21 cellular contexts compared by ENCODE assay signal in genomic region chr3:51434110-51434509, GRCh38. TPM values are rescaled to one million over a fixed set of nuclear protein-coding genes. Genes with fewer than 3 reads are reported as not detected.
DNase-seq lines count a peak whose midpoint lies in the region; ATAC-seq, FAIRE-seq and TF ChIP-seq lines count a peak whose summit lies in the region.
"Had no signal": no experiment of that assay in that cellular context is flagged by ENCODE, and none has a peak within 500 bp of the region (broad histone marks: within the 10 kb centered on the region; RNA-seq: fewer than 3 reads in every experiment).

No MANE protein-coding gene starts in this region.

- H3K9me3 ChIP-seq in HepG2 (ENCODE audit: low read length) (no peaks in the 10 kb centered on the region), right lobe of liver (no peaks in the 10 kb centered on the region), osteoblast (ENCODE audit: low read depth, low read length) (no peaks in the 10 kb centered on the region)
- H3K9me3 ChIP-seq: BE2C, BLaER1 had no signal

- H3K36me3 Mint-ChIP-seq in stimulated activated effector memory CD8-positive, alpha-beta T cell treated with anti-CD3 and anti-CD28 coated beads, Interleukin-12 subunit alpha, Interleukin-12 subunit beta, amount 100 ng/mL, for 72 hours, result peaks cover 100% of the 10 kb centered on the region

- CTCF ChIA-PET in HepG2 (lab: Yijun Ruan, JAX; ENCODE audit: low intra/inter-chr PET ratio, low total read pairs), result interaction anchor here (1.0 to 1.2 kb wide), 2 partner anchors 43 to 45 kb away, joined by 3 to 4 read pairs; partner anchors contain the start of gene RBM15B

- peak; percentile 50 for DNase-seq in left lobe of liver (ENCODE audit: low spot score)
- peak; percentile 21 for DNase-seq in HepG2 (ENCODE audit: low spot score)
- DNase-seq in right lobe of liver, result no peak
- DNase-seq in stimulated activated effector memory CD8-positive, alpha-beta T cell treated with anti-CD3 and anti-CD28 coated beads, Interleukin-12 subunit alpha, Interleukin-12 subunit beta, amount 100 ng/mL, for 72 hours (ENCODE audit: low spot score in 2 of 2), result no peak
- DNase-seq in osteoblast (ENCODE audit: insufficient read length, low spot score, missing footprints), result no peak
- DNase-seq in SW 1271 (lab: John Stamatoyannopoulos, UW), result no peak
- no peak for DNase-seq in stimulated activated CD4-positive, alpha-beta T cell treated with anti-CD3 and anti-CD28 coated beads, Interleukin-4, amount 100 ng/mL, for 24 hours
- DNase-seq: COR-L47, DMS 273 treated with DMSO at 0.1 percent for 48 hours, DMS153, DMS79 had no signal

- no peaks in the 10 kb centered on the region for H3K79me2 ChIP-seq in HepG2 (ENCODE audit: insufficient read depth, low read length)
- H3K79me2 ChIP-seq in osteoblast (ENCODE audit: insufficient read depth, low read length), result no peaks in the 10 kb centered on the region

- in situ Hi-C loops in HepG2 (cut with HindIII; ENCODE audit: extremely low pct_ligation_motif_present, low pct_unique_long_range_greater_than_20kb), result no loop called here

- peaks cover 6% of the 10 kb centered on the region for H3K4me1 Mint-ChIP-seq in stimulated activated effector memory CD8-positive, alpha-beta T cell treated with anti-CD3 and anti-CD28 coated beads, Interleukin-12 subunit alpha, Interleukin-12 subunit beta, amount 100 ng/mL, for 72 hours
- H3K4me1 Mint-ChIP-seq: CD14-positive monocyte had no signal

- H3K9me3 Mint-ChIP-seq in stimulated activated effector memory CD8-positive, alpha-beta T cell treated with anti-CD3 and anti-CD28 coated beads, Interleukin-12 subunit alpha, Interleukin-12 subunit beta, amount 100 ng/mL, for 72 hours, result no peaks in the 10 kb centered on the region
- H3K9me3 Mint-ChIP-seq: CD14-positive monocyte; CD4-positive, alpha-beta memory T cell; CD4-positive, CD25-positive, alpha-beta regulatory T cell; CD8-positive, alpha-beta memory T cell had no signal

- H3K4me2 ChIP-seq in HepG2 (ENCODE audit: low read depth, low read length) (no peak overlapping the region), osteoblast (ENCODE audit: insufficient read depth, low read length) (no peak overlapping the region)
- H3K4me2 ChIP-seq: BLaER1 had no signal

- ATAC-seq in left lobe of liver, result peak; percentile 59
- peak; percentile 96 for ATAC-seq in HepG2
- peak in 3 of 4 donors; percentile 40 to 75 (median 74) for ATAC-seq in right lobe of liver
- ATAC-seq in stimulated activated effector memory CD8-positive, alpha-beta T cell treated with anti-CD3 and anti-CD28 coated beads, Interleukin-12 subunit alpha, Interleukin-12 subunit beta, amount 100 ng/mL, for 72 hours, result no peak

- H4K20me1 ChIP-seq in HepG2 (ENCODE audit: insufficient read depth, low read length) (no peaks in the 10 kb centered on the region), osteoblast (ENCODE audit: insufficient read depth, low read length) (peaks cover 5% of the 10 kb centered on the region)

- no peak overlapping the region for H3K4me3 Mint-ChIP-seq in stimulated activated effector memory CD8-positive, alpha-beta T cell treated with anti-CD3 and anti-CD28 coated beads, Interleukin-12 subunit alpha, Interleukin-12 subunit beta, amount 100 ng/mL, for 72 hours
- H3K4me3 Mint-ChIP-seq: CD14-positive monocyte; CD4-positive, alpha-beta memory T cell; CD4-positive, CD25-positive, alpha-beta regulatory T cell; CD8-positive, alpha-beta memory T cell had no signal

- no peak overlapping the region for H3K4me3 ChIP-seq in HepG2 (replicated peaks in 1 of 3; ENCODE audit: insufficient read depth in 1 of 3, low read depth in 2 of 3, low read length in 3 of 3)
- H3K4me3 ChIP-seq in right lobe of liver, result no peak overlapping the region
- no peak overlapping the region for H3K4me3 ChIP-seq in osteoblast (ENCODE audit: insufficient read depth, low read length)
- H3K4me3 ChIP-seq: BLaER1, GM12878 had no signal

- H3K27ac ChIP-seq in HepG2 (ENCODE audit: extremely low read length, insufficient read depth, low read length), result peak overlapping the region; percentile 59
- H3K27ac ChIP-seq in right lobe of liver, result no peak overlapping the region
- no peak overlapping the region for H3K27ac ChIP-seq in osteoblast (ENCODE audit: low read depth, low read length)
- H3K27ac ChIP-seq: BLaER1 had no signal

- TF ChIP-seq CTCF in HepG2 (CRISPR knock-in tag; IDR thresholded peaks at IDR 0.05), result no peak
- no peak for TF ChIP-seq CTCF in right lobe of liver (IDR thresholded peaks at IDR 0.05)
- no peak for TF ChIP-seq CTCF in osteoblast (IDR thresholded peaks at IDR 0.05; ENCODE audit: extremely low read depth, low read depth, low read length)

- peaks cover 9 to 47% of the 10 kb centered on the region in 2 experiments for H3K36me3 ChIP-seq in HepG2 (replicated peaks in 1 of 2; ENCODE audit: control insufficient read depth in 1 of 2, insufficient read depth in 2 of 2, low read length in 2 of 2)
- H3K36me3 ChIP-seq in right lobe of liver, result peaks cover 0 to 42% (median 5%) of the 10 kb centered on the region in 4 donors
- peaks cover 19% of the 10 kb centered on the region for H3K36me3 ChIP-seq in osteoblast (ENCODE audit: insufficient read depth, low read length)
- H3K36me3 ChIP-seq: BE2C had no signal

- peak overlapping the region; percentile 40 for H3K27ac Mint-ChIP-seq in stimulated activated effector memory CD8-positive, alpha-beta T cell treated with anti-CD3 and anti-CD28 coated beads, Interleukin-12 subunit alpha, Interleukin-12 subunit beta, amount 100 ng/mL, for 72 hours

- H3K9ac ChIP-seq in HepG2 (ENCODE audit: insufficient read depth, low read depth, low read length), result no peak overlapping the region
- H3K9ac ChIP-seq: BLaER1 had no signal

- no peak for TF ChIP-seq EP300 in HepG2 (IDR thresholded peaks at IDR 0.05; ENCODE audit: low read depth in 2 of 2, low read length in 2 of 2)
- TF ChIP-seq EP300 in HepG2 (CRISPR knock-in tag; IDR thresholded peaks at IDR 0.05; ENCODE audit: borderline replicate concordance), result no peak

- no peak overlapping the region for H2AFZ ChIP-seq in HepG2 (ENCODE audit: low read length)
- H2AFZ ChIP-seq in osteoblast (ENCODE audit: low read length), result no peak overlapping the region

- H3K4me1 ChIP-seq in HepG2 (ENCODE audit: insufficient read depth, low read length) (peaks cover 8% of the 10 kb centered on the region; the same call in 1 of the 2 replicates), right lobe of liver (peaks cover 0 to 7% (median 0%) of the 10 kb centered on the region in 4 donors), osteoblast (ENCODE audit: insufficient read depth, low read length) (no peaks in the 10 kb centered on the region)
- H3K4me1 ChIP-seq: BE2C, BLaER1 had no signal

- 88% methylated on average over 3 of the region's 5 CpGs for WGBS in HepG2 (ENCODE audit: low lambda C conversion rate)
- 66% methylated on average over 5 of the region's 5 CpGs for WGBS in right lobe of liver (ENCODE audit: insufficient coverage, low coverage, low lambda C conversion rate, missing lambda C conversion rate)

- TF ChIP-seq RAD21 in HepG2 (CRISPR knock-in tag; IDR thresholded peaks at IDR 0.05), result no peak

- TF ChIP-seq POLR2A in HepG2 (IDR thresholded peaks at IDR 0.05; ENCODE audit: insufficient read depth in 1 of 2, low read depth in 2 of 2, low read length in 2 of 2) (no peak), right lobe of liver (IDR thresholded peaks at IDR 0.05) (no peak)

- POLR2A ChIA-PET in HepG2 (lab: Yijun Ruan, JAX), result no interaction called here

- H3K27me3 ChIP-seq in HepG2 (ENCODE audit: control insufficient read depth in 1 of 2, insufficient read depth in 2 of 2, low read length in 2 of 2) (no peaks in the 10 kb centered on the region), right lobe of liver (no peaks in the 10 kb centered on the region), osteoblast (ENCODE audit: insufficient read depth, low read length) (no peaks in the 10 kb centered on the region)
- H3K27me3 ChIP-seq: BE2C, BLaER1 had no signal

- intact Hi-C loops in HepG2 (cut with micrococcal nuclease; ENCODE audit: unreplicated experiment), result loop anchor here (2.0 kb wide), 1 partner anchor 43 kb away; the partner anchor contains the start of gene RBM15B
- intact Hi-C loops in right lobe of liver (cut with DNase I), result no loop called here

- no peak for FAIRE-seq in HepG2 (lab: Jason Lieb, UNC)
- FAIRE-seq: A204.1, GM12878, GM12892, GM18507 had no signal

- BruUV-seq in HepG2 (replicated peaks; lab: Mats Ljungman, UMichigan), result no TSS peak

RNA-seq across cellular contexts. Expression of gene RBM15B, which starts 43.0 kb away (rescaled TPM):
- total RNA-seq in left lobe of liver (10.3 TPM), HepG2 (2016; rRNA removed; fragmentation: Illumina TruSeq; extraction: Trizol) (19.3 and 19.6 TPM in 2 replicates), right lobe of liver (10 to 100 TPM in 2 of 6 experiments, 1 to 10 TPM in 4; 7.1 to 14.1 (median 9.4) TPM), osteoblast (42.4 and 48.9 TPM in 2 replicates)
- 4.0 and 4.1 TPM in 2 replicates for total RNA-seq in HepG2 (2016; cell fraction: cytosol; rRNA removed; fragmentation: Illumina TruSeq; extraction: Trizol; ENCODE audit: low read depth)
- 15.8 and 19.9 TPM in 2 replicates for total RNA-seq in HepG2 (2016; cell fraction: insoluble cytoplasmic fraction; rRNA removed; fragmentation: Illumina TruSeq; extraction: Trizol)
- 21.6 and 22.6 TPM in 2 replicates for total RNA-seq in HepG2 (2016; cell fraction: membrane; rRNA removed; fragmentation: Illumina TruSeq; extraction: Trizol)
- total RNA-seq in HepG2 (2016; cell fraction: nucleus; rRNA removed; fragmentation: Illumina TruSeq; extraction: Trizol), result 15.0 and 17.5 TPM in 2 replicates
- 8.2 and 8.5 TPM in 2 replicates for polyA plus RNA-seq in HepG2 (2011; rRNA removed)
- polyA plus RNA-seq in HepG2 (2011; cell fraction: cytosol; rRNA removed), result 8.8 and 9.8 TPM in 2 replicates
- polyA plus RNA-seq in HepG2 (2011; cell fraction: nucleus; rRNA removed), result 10.4 and 11.9 TPM in 2 replicates
- polyA plus RNA-seq in HepG2 (2012), result 9.6 and 10.5 TPM in 2 replicates
- 3.9 and 4.1 TPM in 2 replicates for polyA plus RNA-seq in HepG2 (2016; cell fraction: cytosol; fragmentation: Illumina TruSeq; extraction: Trizol; ENCODE audit: low read depth)
- 20.7 and 23.7 TPM in 2 replicates for polyA plus RNA-seq in HepG2 (2016; cell fraction: insoluble cytoplasmic fraction; fragmentation: Illumina TruSeq; extraction: Trizol; ENCODE audit: low read depth)
- 17.3 and 19.5 TPM in 2 replicates for polyA plus RNA-seq in HepG2 (2016; cell fraction: membrane; fragmentation: Illumina TruSeq; extraction: Trizol; ENCODE audit: low read depth)
- polyA plus RNA-seq in HepG2 (2016; cell fraction: nucleus; fragmentation: Illumina TruSeq; extraction: Trizol; ENCODE audit: insufficient read depth, low read depth), result 21.7 and 22.1 TPM in 2 replicates
- 23.7 and 28.7 TPM in 2 replicates for polyA minus RNA-seq in HepG2 (2011; rRNA and poly(A)+ RNA removed; ENCODE audit: low replicate concordance)
- 9.1 and 9.2 TPM in 2 replicates for polyA minus RNA-seq in HepG2 (2011; cell fraction: cytosol; rRNA and poly(A)+ RNA removed)
- polyA minus RNA-seq in HepG2 (2011; cell fraction: nucleus; rRNA and poly(A)+ RNA removed), result 30.8 and 31.5 TPM in 2 replicates

RNA-seq across cellular contexts. Expression of gene MANF, which starts 49.0 kb away (rescaled TPM):
- total RNA-seq in left lobe of liver (80.9 TPM), HepG2 (2016; rRNA removed; fragmentation: Illumina TruSeq; extraction: Trizol) (111 and 269 TPM in 2 replicates), right lobe of liver (100 to 1,000 TPM in 2 of 6 experiments, 10 to 100 TPM in 4; 60.9 to 128 (median 81.8) TPM), osteoblast (37.3 and 40.4 TPM in 2 replicates)
- total RNA-seq in HepG2 (2016; cell fraction: cytosol; rRNA removed; fragmentation: Illumina TruSeq; extraction: Trizol; ENCODE audit: low read depth), result 69.4 and 76.3 TPM in 2 replicates
- total RNA-seq in HepG2 (2016; cell fraction: insoluble cytoplasmic fraction; rRNA removed; fragmentation: Illumina TruSeq; extraction: Trizol), result 107 and 262 TPM in 2 replicates
- total RNA-seq in HepG2 (2016; cell fraction: membrane; rRNA removed; fragmentation: Illumina TruSeq; extraction: Trizol), result 72.9 and 73.6 TPM in 2 replicates
- 161 and 173 TPM in 2 replicates for total RNA-seq in HepG2 (2016; cell fraction: nucleus; rRNA removed; fragmentation: Illumina TruSeq; extraction: Trizol)
- polyA plus RNA-seq in HepG2 (2011; rRNA removed), result 47.6 and 55.4 TPM in 2 replicates
- polyA plus RNA-seq in HepG2 (2011; cell fraction: cytosol; rRNA removed), result 45.7 and 62.4 TPM in 2 replicates
- 15.5 and 21.5 TPM in 2 replicates for polyA plus RNA-seq in HepG2 (2011; cell fraction: nucleus; rRNA removed)
- 75.8 and 112 TPM in 2 replicates for polyA plus RNA-seq in HepG2 (2012)
- 49.9 and 54.5 TPM in 2 replicates for polyA plus RNA-seq in HepG2 (2016; cell fraction: cytosol; fragmentation: Illumina TruSeq; extraction: Trizol; ENCODE audit: low read depth)
- 114 and 115 TPM in 2 replicates for polyA plus RNA-seq in HepG2 (2016; cell fraction: insoluble cytoplasmic fraction; fragmentation: Illumina TruSeq; extraction: Trizol; ENCODE audit: low read depth)
- polyA plus RNA-seq in HepG2 (2016; cell fraction: membrane; fragmentation: Illumina TruSeq; extraction: Trizol; ENCODE audit: low read depth), result 56.5 and 56.9 TPM in 2 replicates
- polyA plus RNA-seq in HepG2 (2016; cell fraction: nucleus; fragmentation: Illumina TruSeq; extraction: Trizol; ENCODE audit: insufficient read depth, low read depth), result 280 and 295 TPM in 2 replicates
- 5.1 and 7.1 TPM in 2 replicates for polyA minus RNA-seq in HepG2 (2011; rRNA and poly(A)+ RNA removed; ENCODE audit: low replicate concordance)
- 15.4 and 17.7 TPM in 2 replicates for polyA minus RNA-seq in HepG2 (2011; cell fraction: cytosol; rRNA and poly(A)+ RNA removed)
- polyA minus RNA-seq in HepG2 (2011; cell fraction: nucleus; rRNA and poly(A)+ RNA removed), result 16.2 and 19.4 TPM in 2 replicates

Comparison
In these comparisons a context has a peak if more than half of its experiments do, and no peak if none do; other contexts are left out.
1. DNase-seq: peak in left lobe of liver (single experiment) and HepG2 (single experiment); none in right lobe of liver (0 of 3), stimulated activated effector memory CD8-positive, alpha-beta T cell treated with anti-CD3 and anti-CD28 coated beads, Interleukin-12 subunit alpha, Interleukin-12 subunit beta, amount 100 ng/mL, for 72 hours (0 of 2), osteoblast (single experiment), SW 1271 (0 of 2) and stimulated activated CD4-positive, alpha-beta T cell treated with anti-CD3 and anti-CD28 coated beads, Interleukin-4, amount 100 ng/mL, for 24 hours (single experiment).